Comparison of ENCODE assay signal across 6 cellular contexts in genomic region chr6:57668108-57668507, GRCh38.
A peak's percentile ranks its signal among the peaks of the same experiment; 100 is the strongest.
DNase-seq lines count a peak whose midpoint lies in the region; ATAC-seq and TF ChIP-seq lines count a peak whose summit lies in the region.
"Not testable (repeated sequence)": the region's sequence is repeated elsewhere in the genome, so short reads cannot be mapped to it uniquely, and the experiment has no call there.

No MANE protein-coding gene starts in this region.

- H3K27me3 ChIP-seq in GM23248 (replicated peaks; ENCODE audit: insufficient read depth); IMR-90 (ENCODE audit: control insufficient read depth, insufficient read depth, low read length); RWPE2 (ENCODE audit: insufficient read depth, poor library complexity, severe bottlenecking); foreskin keratinocyte; lung (ENCODE audit: control insufficient read depth, insufficient read depth); osteoblast (ENCODE audit: insufficient read depth, low read length): not testable (repeated sequence)

- not testable (repeated sequence) for H3K79me2 ChIP-seq in GM23248 (ENCODE audit: insufficient read depth); osteoblast (ENCODE audit: insufficient read depth, low read length)

- not testable (repeated sequence) for TF ChIP-seq POLR2A in IMR-90 (IDR thresholded peaks at IDR 0.05; ENCODE audit: low read depth, low read length)

- not testable (repeated sequence) for H3K9me3 ChIP-seq in GM23248 (ENCODE audit: low read depth); IMR-90 (ENCODE audit: control insufficient read depth, insufficient read depth, low read length); RWPE2 (ENCODE audit: severe bottlenecking); lung (ENCODE audit: control insufficient read depth in 2 of 2, insufficient read depth in 1 of 2, low read length in 1 of 2); osteoblast (ENCODE audit: low read depth, low read length)

- peaks cover 40% of the 10 kb centered on the region for H3F3A ChIP-seq in GM23248 (ENCODE audit: insufficient read depth)

- H2BK20ac ChIP-seq in IMR-90 (ENCODE audit: low read depth, low read length), result not testable (repeated sequence)

- not testable (repeated sequence) for H3K4ac ChIP-seq in IMR-90 (ENCODE audit: low read depth, low read length)

- H3K27ac ChIP-seq in GM23248 (peak overlapping the region; percentile 58), osteoblast (ENCODE audit: low read depth, low read length) (peak overlapping the region; percentile 59)
- H3K27ac ChIP-seq in IMR-90 (ENCODE audit: insufficient read depth, low read length); RWPE2 (ENCODE audit: poor library complexity, severe bottlenecking); foreskin keratinocyte; lung (ENCODE audit: low read depth in 1 of 2, low read length in 1 of 2): not testable (repeated sequence)

- not testable (repeated sequence) for H2AFZ ChIP-seq in GM23248; IMR-90 (replicated peaks; ENCODE audit: low read length, poor library complexity); osteoblast (ENCODE audit: low read length)

- H4K20me1 ChIP-seq in GM23248 (ENCODE audit: insufficient read depth); IMR-90 (ENCODE audit: insufficient read depth, low read length); osteoblast (ENCODE audit: insufficient read depth, low read length): not testable (repeated sequence)

- in situ Hi-C loops in GM23248 (cut with MboI); IMR-90 (cut with MboI; ENCODE audit: low sequenced_read_pairs): not testable (repeated sequence)

- dilution Hi-C loops in IMR-90 (cut with HindIII; ENCODE audit: low sequenced_read_pairs, unreplicated experiment), result not testable (repeated sequence)

- not testable (repeated sequence) for H2BK15ac ChIP-seq in IMR-90 (ENCODE audit: low read depth, low read length)

- not testable (repeated sequence) for H4K91ac ChIP-seq in IMR-90 (ENCODE audit: insufficient read depth, low read depth, low read length)

- H3K18ac ChIP-seq in IMR-90 (ENCODE audit: low read depth, low read length), result not testable (repeated sequence)

- H3K4me3 ChIP-seq in GM23248; IMR-90 (ENCODE audit: insufficient read depth, low read depth, low read length); RWPE2 (ENCODE audit: severe bottlenecking); lung; osteoblast (ENCODE audit: insufficient read depth, low read length): not testable (repeated sequence)

- not testable (repeated sequence) for H3K23ac ChIP-seq in IMR-90 (ENCODE audit: low read depth, low read length)

- H3K4me2 ChIP-seq in GM23248 (ENCODE audit: unreplicated experiment), result peak overlapping the region; percentile 35
- not testable (repeated sequence) for H3K4me2 ChIP-seq in IMR-90 (ENCODE audit: low read depth, low read length); osteoblast (ENCODE audit: insufficient read depth, low read length)

- not testable (repeated sequence) for TF ChIP-seq RAD21 in IMR-90 (IDR thresholded peaks at IDR 0.05; ENCODE audit: low read length)

- CTCF ChIA-PET in IMR-90 (lab: Yijun Ruan, JAX), result not testable (repeated sequence)

- not testable (repeated sequence) for TF ChIP-seq CTCF in IMR-90 (conservative IDR thresholded peaks at IDR 0.05; ENCODE audit: low read depth, low read length); RWPE2 (IDR thresholded peaks at IDR 0.05; ENCODE audit: poor library complexity, severe bottlenecking); foreskin keratinocyte (conservative IDR thresholded peaks at IDR 0.05); lung (IDR thresholded peaks at IDR 0.05; ENCODE audit: control extremely low read depth, extremely low read depth); osteoblast (IDR thresholded peaks at IDR 0.05; ENCODE audit: extremely low read depth, low read depth, low read length)

- peak; percentile 74 for ATAC-seq in IMR-90 (ENCODE audit: low read depth)
- peak; percentile 58; the same call in 2 of the 3 replicates for ATAC-seq in RWPE2 (ENCODE audit: low read depth)
- ATAC-seq in foreskin keratinocyte, result peak; percentile 32
- ATAC-seq in lung (ENCODE audit: insufficient read depth, low FRiP score), result peak; percentile 66

- H3K4me1 ChIP-seq in GM23248 (ENCODE audit: insufficient read depth) (peaks cover 39% of the 10 kb centered on the region), osteoblast (ENCODE audit: insufficient read depth, low read length) (peaks cover 24% of the 10 kb centered on the region)
- H3K4me1 ChIP-seq in IMR-90 (ENCODE audit: control insufficient read depth, insufficient read depth, low read length); RWPE2 (ENCODE audit: insufficient read depth, poor library complexity, severe bottlenecking); foreskin keratinocyte; lung (ENCODE audit: control insufficient read depth in 2 of 2, insufficient read depth in 2 of 2, low read length in 2 of 2): not testable (repeated sequence)

- POLR2A ChIA-PET in IMR-90 (lab: Charles Lee; ENCODE audit: unreplicated experiment), result not testable (repeated sequence)

- H3K9me2 ChIP-seq in GM23248 (ENCODE audit: insufficient read depth), result not testable (repeated sequence)

- not testable (repeated sequence) for H2AK5ac ChIP-seq in IMR-90 (ENCODE audit: low read depth, low read length)

- DNase-seq in GM23248; IMR-90; RWPE2 (ENCODE audit: low spot score); foreskin keratinocyte; lung (ENCODE audit: low spot score); osteoblast (ENCODE audit: insufficient read length, low spot score, missing footprints): not testable (repeated sequence)

- not testable (repeated sequence) for H3K14ac ChIP-seq in IMR-90 (replicated peaks; ENCODE audit: low read depth, low read length)

- H4K8ac ChIP-seq in IMR-90 (ENCODE audit: low read depth in 2 of 2, low read length in 2 of 2), result not testable (repeated sequence)

- H2BK5ac ChIP-seq in IMR-90 (ENCODE audit: low read depth, low read length, poor library complexity, severe bottlenecking), result not testable (repeated sequence)

- H2BK120ac ChIP-seq in IMR-90 (ENCODE audit: low read depth, low read length), result not testable (repeated sequence)

- not testable (repeated sequence) for H3K9me1 ChIP-seq in IMR-90 (ENCODE audit: insufficient read depth, low read length)

- H3K79me1 ChIP-seq in IMR-90 (ENCODE audit: low read depth in 1 of 2, low read length in 2 of 2), result not testable (repeated sequence)

- H3K56ac ChIP-seq in IMR-90 (ENCODE audit: extremely low read depth, insufficient read depth, low read length), result not testable (repeated sequence)

- not testable (repeated sequence) for BruUV-seq in IMR-90 (replicated peaks; lab: Mats Ljungman, UMichigan)

- H4K5ac ChIP-seq in IMR-90 (ENCODE audit: low read depth, low read length), result not testable (repeated sequence)

- H2AK9ac ChIP-seq in IMR-90 (replicated peaks; ENCODE audit: low read depth, low read length, poor library complexity), result not testable (repeated sequence)

- not testable (repeated sequence) for H3K9ac ChIP-seq in GM23248; IMR-90 (ENCODE audit: low read depth, low read length)

- H3K36me3 ChIP-seq in GM23248 (ENCODE audit: low read depth); IMR-90 (ENCODE audit: control insufficient read depth, insufficient read depth, low read length); RWPE2 (ENCODE audit: low read depth); lung (ENCODE audit: control insufficient read depth in 2 of 2, insufficient read depth in 2 of 2, low read length in 2 of 2); osteoblast (ENCODE audit: insufficient read depth, low read length): not testable (repeated sequence)

- intact Hi-C loops in IMR-90 (cut with micrococcal nuclease), result not testable (repeated sequence)
